Comparison of ENCODE assay signal across 8 cellular contexts in the genomic region with DNA sequence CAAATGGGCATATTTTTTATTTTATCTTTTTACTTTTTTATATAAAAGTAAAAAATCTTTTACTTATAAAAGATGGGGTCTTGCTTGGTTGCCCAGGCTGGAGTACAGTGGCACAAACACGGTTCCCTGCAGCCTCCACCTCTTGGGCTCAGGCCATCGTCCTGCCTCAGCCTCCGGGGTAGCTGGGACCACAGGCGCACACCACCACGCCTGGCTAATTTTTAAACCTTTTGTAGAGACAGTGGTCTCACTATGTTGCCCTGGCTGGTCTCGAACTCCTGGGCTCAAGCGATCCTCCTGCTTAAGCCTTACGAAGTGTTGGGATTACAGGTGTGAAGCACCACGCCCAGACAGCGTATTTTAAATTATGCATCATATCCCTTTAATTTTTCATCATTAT. TPM values are rescaled to one million over a fixed set of nuclear protein-coding genes. Genes with fewer than 3 reads are reported as not detected.
A peak's percentile ranks its signal among the peaks of the same experiment; 100 is the strongest.
DNase-seq lines count a peak whose midpoint lies in the region; ATAC-seq and TF ChIP-seq lines count a peak whose summit lies in the region.

No MANE protein-coding gene starts in this region.

- H3K4me1 Mint-ChIP-seq in natural killer cell treated with Interleukin-12 subunit alpha and Interleukin-12 subunit beta and Interleukin-15 and Interleukin-18, amount 100 ng/mL, for 72 hours (ENCODE audit: low read depth in 2 of 2), result peaks cover 35 to 52% of the 10 kb centered on the region in 2 donors

- H3K9me3 Mint-ChIP-seq in natural killer cell treated with Interleukin-12 subunit alpha and Interleukin-12 subunit beta and Interleukin-15 and Interleukin-18, amount 100 ng/mL, for 72 hours, result no peaks in the 10 kb centered on the region

- peaks cover 17% of the 10 kb centered on the region for H3K4me1 ChIP-seq in Karpas-422 (ENCODE audit: low read length)

- DNase-seq in AG10803 (ENCODE audit: low read depth) (no peak), Karpas-422 (no peak), dorsolateral prefrontal cortex (no peak), dermis blood vessel endothelial cell (no peak), KG1 (lab: John Stamatoyannopoulos, UW) (no peak), HCEC 1CT (no peak), HK-2 (ENCODE audit: unreplicated experiment) (no peak)
- DNase-seq in natural killer cell treated with Interleukin-12 subunit alpha and Interleukin-12 subunit beta and Interleukin-15 and Interleukin-18, amount 100 ng/mL, for 72 hours (ENCODE audit: low spot score), result no peak

- H3K36me3 Mint-ChIP-seq in natural killer cell treated with Interleukin-12 subunit alpha and Interleukin-12 subunit beta and Interleukin-15 and Interleukin-18, amount 100 ng/mL, for 72 hours, result no peaks in the 10 kb centered on the region

- peak overlapping the region; percentile 69 for H3K4me3 Mint-ChIP-seq in natural killer cell treated with Interleukin-12 subunit alpha and Interleukin-12 subunit beta and Interleukin-15 and Interleukin-18, amount 100 ng/mL, for 72 hours

- H3K4me3 ChIP-seq in AG10803 (ENCODE audit: low read length), result peak overlapping the region; percentile 77
- peak overlapping the region; percentile 79 for H3K4me3 ChIP-seq in Karpas-422 (ENCODE audit: low read length)
- H3K4me3 ChIP-seq in dorsolateral prefrontal cortex, result peak overlapping the region; percentile 49 to 85 (median 71)

- no peak for ATAC-seq in natural killer cell treated with Interleukin-12 subunit alpha and Interleukin-12 subunit beta and Interleukin-15 and Interleukin-18, amount 100 ng/mL, for 72 hours

- H2AFZ ChIP-seq in Karpas-422 (ENCODE audit: low read length), result no peak overlapping the region

- H3K27me3 ChIP-seq in Karpas-422 (ENCODE audit: low read length) (no peaks in the 10 kb centered on the region), dorsolateral prefrontal cortex (no peaks in the 10 kb centered on the region)

- H3K27ac ChIP-seq in Karpas-422 (ENCODE audit: low read length), result peak overlapping the region; percentile 75
- peak overlapping the region in 55 of 59 donors; percentile 46 to 96 (median 89) for H3K27ac ChIP-seq in dorsolateral prefrontal cortex

- no peaks in the 10 kb centered on the region for H3K9me3 ChIP-seq in Karpas-422 (ENCODE audit: low read length)

- intact Hi-C loops in dorsolateral prefrontal cortex (cut with DNase I), result no loop called here

- peaks cover 31% of the 10 kb centered on the region for H3K79me2 ChIP-seq in Karpas-422 (ENCODE audit: low read length)

- H4K20me1 ChIP-seq in Karpas-422 (ENCODE audit: insufficient read depth, low read depth, low read length), result no peaks in the 10 kb centered on the region

- peak overlapping the region; percentile 48 to 65 for H3K27ac Mint-ChIP-seq in natural killer cell treated with Interleukin-12 subunit alpha and Interleukin-12 subunit beta and Interleukin-15 and Interleukin-18, amount 100 ng/mL, for 72 hours

- H3K4me2 ChIP-seq in Karpas-422 (ENCODE audit: low read depth, low read length, poor library complexity, severe bottlenecking), result peak overlapping the region; percentile 75

- H3K27me3 Mint-ChIP-seq in natural killer cell treated with Interleukin-12 subunit alpha and Interleukin-12 subunit beta and Interleukin-15 and Interleukin-18, amount 100 ng/mL, for 72 hours, result peaks cover 0 to 1% of the 10 kb centered on the region in 2 donors

- no peak for TF ChIP-seq CTCF in AG10803 (conservative IDR thresholded peaks at IDR 0.05; ENCODE audit: low read length)
- TF ChIP-seq CTCF in dorsolateral prefrontal cortex (IDR thresholded peaks at IDR 0.05 in 54 of 56, conservative IDR thresholded peaks at IDR 0.05 in 2 of 56; ENCODE audit: low read depth in 1 of 56, partially characterized antibody in 56 of 56), result no peak

- no peaks in the 10 kb centered on the region for H3K9me2 ChIP-seq in Karpas-422 (replicated peaks; ENCODE audit: insufficient read depth, low read length)

- no peaks in the 10 kb centered on the region for H3K36me3 ChIP-seq in Karpas-422 (ENCODE audit: insufficient read depth, low read length)

- peak overlapping the region; percentile 94 for H3K9ac ChIP-seq in Karpas-422 (ENCODE audit: low read length)

RNA-seq across cellular contexts. Expression of gene H6PD, which starts 1.0 kb away (rescaled TPM):
- 21.3 and 21.6 TPM in 2 replicates for total RNA-seq in Karpas-422 (2014; rRNA removed; shearing (Covaris generic); ENCODE audit: low replicate concordance)
- total RNA-seq in dorsolateral prefrontal cortex, result 10 to 100 TPM in 118 of 120 experiments, 1 to 10 TPM in 2; 9.0 to 25.6 (median 15.7) TPM
- total RNA-seq in natural killer cell treated with Interleukin-12 subunit alpha and Interleukin-12 subunit beta and Interleukin-15 and Interleukin-18, amount 100 ng/mL, for 72 hours, result 10 to 100 TPM; 14.1 to 15.1 TPM
- total RNA-seq in dermis blood vessel endothelial cell, result 21.3 and 32.1 TPM in 2 replicates

RNA-seq across cellular contexts. Expression of gene SPSB1, which starts 57.1 kb away (rescaled TPM):
- total RNA-seq in Karpas-422 (2014; rRNA removed; shearing (Covaris generic); ENCODE audit: low replicate concordance), result not detected in 2 replicates
- total RNA-seq in dorsolateral prefrontal cortex (10 to 100 TPM in 80 of 120 experiments, 1 to 10 TPM in 40; 4.7 to 43.4 (median 12.2) TPM), dermis blood vessel endothelial cell (19.6 and 35.8 TPM in 2 replicates)
- total RNA-seq in natural killer cell treated with Interleukin-12 subunit alpha and Interleukin-12 subunit beta and Interleukin-15 and Interleukin-18, amount 100 ng/mL, for 72 hours, result 1 to 10 TPM in 1 of 2 donors, under 1 TPM in 1; 0.78 to 1.4 TPM
